Comparison of ENCODE assay signal across 2 cellular contexts in genomic region chr16:69291657-69292056, GRCh38. TPM values are rescaled to one million over a fixed set of nuclear protein-coding genes. Genes with fewer than 3 reads are reported as not detected.
"Had no signal": no experiment of that assay in that cellular context is flagged by ENCODE, and none has a peak within 500 bp of the region (broad histone marks: within the 10 kb centered on the region; RNA-seq: fewer than 3 reads in every experiment).

No MANE protein-coding gene starts in this region.

RNA-seq across cellular contexts. Expression of gene TMED6, which starts 59.9 kb away (rescaled TPM):
- total RNA-seq: LHCN-M2, M059J had no signal
